8 cellular contexts compared by ENCODE assay signal in genomic region chr6:149746147-149746946, GRCh38. TPM values are rescaled to one million over a fixed set of nuclear protein-coding genes. Genes with fewer than 3 reads are reported as not detected.
DNase-seq lines count a peak whose midpoint lies in the region; ATAC-seq and TF ChIP-seq lines count a peak whose summit lies in the region.

TSS of gene NUP43 (minus strand) at chr6:149746529. CDS start at chr6:149746495, 34 bp downstream.

- H2AFZ ChIP-seq in neural cell (ENCODE audit: low read depth, low read length): peak within 1 kb of the TSS; percentile 74

- peak within 1 kb of the TSS; percentile 87 for H3K27ac ChIP-seq in RWPE1
- H3K27ac ChIP-seq in neural cell (ENCODE audit: low read length): peak within 1 kb of the TSS; percentile 40
- peak within 1 kb of the TSS; percentile 74 to 84 (median 82) for H3K27ac ChIP-seq in stomach

- H3K36me3 ChIP-seq in neural cell (ENCODE audit: insufficient read depth, low read length) (no peaks in the 10 kb centered on the region), stomach (peaks cover 19 to 28% (median 22%) of the 10 kb centered on the region in 4 donors)

- H3K9me3 ChIP-seq in neural cell (ENCODE audit: low read length) (no peaks in the 10 kb centered on the region), stomach (no peaks in the 10 kb centered on the region)

- no peaks in the 10 kb centered on the region for H3K27me3 Mint-ChIP-seq in activated T-helper 2 cell treated with anti-CD3 and anti-CD28 coated beads, Interferon-gamma antibody, Interleukin-2, Interleukin-4, amounts not matched to agents 10 μg/mL and 5 μg/mL and 100 μg/mL, durations not matched to agents 14 hours and 24 hours and 36 hours (ENCODE audit: low read depth)

- H3F3A ChIP-seq in neural cell (ENCODE audit: insufficient read depth, low read length, poor library complexity, severe bottlenecking): peaks cover 3% of the 10 kb centered on the region

- H3K27me3 ChIP-seq in neural cell (ENCODE audit: insufficient read depth, low read depth, low read length): no peaks in the 10 kb centered on the region
- no peaks in the 10 kb centered on the region for H3K27me3 ChIP-seq in stomach

- no peak for TF ChIP-seq EP300 in neural cell (conservative IDR thresholded peaks at IDR 0.05; ENCODE audit: poor library complexity, severe bottlenecking)
- no peak for TF ChIP-seq EP300 in stomach (IDR thresholded peaks at IDR 0.05)

- TF ChIP-seq CTCF in RWPE1 (conservative IDR thresholded peaks at IDR 0.05; ENCODE audit: low read depth) (peak; percentile 55), fibroblast of the aortic adventitia (IDR thresholded peaks at IDR 0.05; ENCODE audit: insufficient read depth, low read length) (peak; percentile 67), neural cell (IDR thresholded peaks at IDR 0.05; ENCODE audit: poor library complexity, severe bottlenecking) (peak; percentile 74), stomach (IDR thresholded peaks at IDR 0.05) (peak in 6 of 7 experiments; percentile 4 to 83 (median 70))

- H3K79me2 ChIP-seq in neural cell (replicated peaks; ENCODE audit: insufficient read depth, low read length): peaks cover 21% of the 10 kb centered on the region

- H3K9me3 Mint-ChIP-seq in activated T-helper 2 cell treated with anti-CD3 and anti-CD28 coated beads, Interferon-gamma antibody, Interleukin-2, Interleukin-4, amounts not matched to agents 10 μg/mL and 5 μg/mL and 100 μg/mL, durations not matched to agents 14 hours and 24 hours and 36 hours: no peaks in the 10 kb centered on the region

- POLR2A ChIA-PET in RWPE1 (lab: Yijun Ruan, JAX; ENCODE audit: low non-redundant PET): interaction anchor here (0.6 kb wide), 1 partner anchor 29 kb away, joined by 3 read pairs; no protein-coding TSS in a partner anchor

- peak; percentile 56 for ATAC-seq in GM21825 (IDR thresholded peaks at IDR 0.05; ENCODE audit: unreplicated experiment)

- H3K4me3 ChIP-seq in fibroblast of the aortic adventitia (ENCODE audit: low read depth, low read length) (peak within 1 kb of the TSS; percentile 98), neural cell (ENCODE audit: low read length) (peak within 1 kb of the TSS; percentile 81), stomach (peak within 1 kb of the TSS; percentile 62 to 91 (median 68))

- peak within 1 kb of the TSS; percentile 95 for H3K4me2 ChIP-seq in neural cell (ENCODE audit: low read length)

- intact Hi-C loops in activated T-helper 2 cell treated with anti-CD3 and anti-CD28 coated beads, Interferon-gamma antibody, Interleukin-2, Interleukin-4, amounts not matched to agents 10 μg/mL and 5 μg/mL and 100 μg/mL, durations not matched to agents 14 hours and 24 hours and 36 hours (cut with micrococcal nuclease): loop anchor here (1.0 to 5.0 kb wide), 4 partner anchors 28 to 259 kb away; partner anchors contain the start of genes LATS1 and ZC3H12D
- intact Hi-C loops in stomach (cut with DNase I; ENCODE audit: low total_unique reads): no loop called here

- H3K9ac ChIP-seq in neural cell (ENCODE audit: low read length): peak within 1 kb of the TSS; percentile 54

- DNase-seq in EH (ENCODE audit: low read depth) (peak; percentile 93), LHCN-M2 (ENCODE audit: low read depth) (peak; percentile 96), RWPE1 (ENCODE audit: low spot score) (peak; percentile 86), fibroblast of the aortic adventitia (ENCODE audit: low read depth) (peak; percentile 97), stomach (peak; percentile 92)
- peak; percentile 90 for DNase-seq in activated T-helper 2 cell treated with anti-CD3 and anti-CD28 coated beads, Interferon-gamma antibody, Interleukin-2, Interleukin-4, amounts not matched to agents 10 μg/mL and 5 μg/mL and 100 μg/mL, durations not matched to agents 14 hours and 24 hours and 36 hours (ENCODE audit: low spot score)

- H3K9me2 ChIP-seq in neural cell (ENCODE audit: insufficient read depth, low read length): no peaks in the 10 kb centered on the region

- peaks cover 32% of the 10 kb centered on the region for H3K36me3 Mint-ChIP-seq in activated T-helper 2 cell treated with anti-CD3 and anti-CD28 coated beads, Interferon-gamma antibody, Interleukin-2, Interleukin-4, amounts not matched to agents 10 μg/mL and 5 μg/mL and 100 μg/mL, durations not matched to agents 14 hours and 24 hours and 36 hours (ENCODE audit: low read depth)

- TF ChIP-seq RAD21 in neural cell (conservative IDR thresholded peaks at IDR 0.05): peak; percentile 25

- WGBS in stomach, 5 donors: 4 to 6% (median 4%) methylated on average over 36 to 41 of the region's 41 CpGs

- peaks cover 25% of the 10 kb centered on the region for H3K4me1 Mint-ChIP-seq in activated T-helper 2 cell treated with anti-CD3 and anti-CD28 coated beads, Interferon-gamma antibody, Interleukin-2, Interleukin-4, amounts not matched to agents 10 μg/mL and 5 μg/mL and 100 μg/mL, durations not matched to agents 14 hours and 24 hours and 36 hours (ENCODE audit: low read depth)

- CTCF ChIA-PET in RWPE1 (lab: Yijun Ruan, JAX): no interaction called here

- H3K4me3 Mint-ChIP-seq in activated T-helper 2 cell treated with anti-CD3 and anti-CD28 coated beads, Interferon-gamma antibody, Interleukin-2, Interleukin-4, amounts not matched to agents 10 μg/mL and 5 μg/mL and 100 μg/mL, durations not matched to agents 14 hours and 24 hours and 36 hours (ENCODE audit: low read depth): peak within 1 kb of the TSS; percentile 99

- no peak for TF ChIP-seq POLR2A in stomach (IDR thresholded peaks at IDR 0.05)

- no peaks in the 10 kb centered on the region for H4K20me1 ChIP-seq in neural cell (ENCODE audit: insufficient read depth)

- H3K4me1 ChIP-seq in stomach: peaks cover 8 to 38% (median 31%) of the 10 kb centered on the region in 4 donors

- peak within 1 kb of the TSS; percentile 92 for H3K27ac Mint-ChIP-seq in activated T-helper 2 cell treated with anti-CD3 and anti-CD28 coated beads, Interferon-gamma antibody, Interleukin-2, Interleukin-4, amounts not matched to agents 10 μg/mL and 5 μg/mL and 100 μg/mL, durations not matched to agents 14 hours and 24 hours and 36 hours

TF ChIP-seq in neural cell, 6 proteins besides CTCF, POLR2A, EP300 and RAD21:
- TF ChIP-seq REST (IDR thresholded peaks at IDR 0.05; ENCODE audit: borderline replicate concordance) (no peak), TAF1 (IDR thresholded peaks at IDR 0.05; ENCODE audit: low read depth) (peak; percentile 45), MXI1 (conservative IDR thresholded peaks at IDR 0.05; ENCODE audit: poor library complexity, severe bottlenecking) (peak; percentile 91), POLR2AphosphoS5 (IDR thresholded peaks at IDR 0.05) (peak; percentile 57)
TF ChIP-seq in neural cell: peak in this region for 3.

RNA-seq across cellular contexts. Expression of gene NUP43, which starts in this region (rescaled TPM):
- total RNA-seq in LHCN-M2 (2014; rRNA removed) (57.9 and 76.0 TPM in 2 replicates), fibroblast of the aortic adventitia (ENCODE audit: low replicate concordance) (20.6 and 45.6 TPM in 2 replicates), stomach (10 to 100 TPM in 4 of 5 donors, 1 to 10 TPM in 1; 1.2 to 51.9 (median 39.0) TPM)
- polyA plus RNA-seq in LHCN-M2 (2012): 15.0 TPM
- 70.8 and 80.6 TPM in 2 replicates for total RNA-seq in activated T-helper 2 cell treated with anti-CD3 and anti-CD28 coated beads, Interferon-gamma antibody, Interleukin-2, Interleukin-4, amounts not matched to agents 10 μg/mL and 5 μg/mL and 100 μg/mL, durations not matched to agents 14 hours and 24 hours and 36 hours
- polyA plus RNA-seq in neural cell (20.9 and 26.9 TPM in 2 replicates), stomach (1 to 10 TPM; 5.2 to 9.0 (median 6.3) TPM)
- 24.3 and 34.6 TPM in 2 replicates for polyA minus RNA-seq in neural cell

Comparison
In these comparisons a context has a peak if more than half of its experiments do, and no peak if none do; other contexts are left out.
1. Peak in every context shown above with its lines: DNase-seq, ATAC-seq, H3K4me3 ChIP-seq and H3K27ac ChIP-seq.